9 cellular contexts compared by ENCODE assay signal in genomic region chr12:126747530-126748149, GRCh38.
DNase-seq lines count a peak whose midpoint lies in the region; TF ChIP-seq lines count a peak whose summit lies in the region.
"Had no signal": no experiment of that assay in that cellular context is flagged by ENCODE, and none has a peak within 500 bp of the region (broad histone marks: within the 10 kb centered on the region; RNA-seq: fewer than 3 reads in every experiment).

No MANE protein-coding gene starts in this region.

- H3K27ac ChIP-seq in fibroblast of lung (ENCODE audit: insufficient read depth, low read length): no peak overlapping the region
- H3K27ac ChIP-seq in ovary: no peak overlapping the region
- H3K27ac ChIP-seq: skin epidermis had no signal

- H3K27me3 ChIP-seq in fibroblast of lung (ENCODE audit: control insufficient read depth, insufficient read depth, low read length) (no peaks in the 10 kb centered on the region), ovary (no peaks in the 10 kb centered on the region)

- H3K36me3 ChIP-seq in fibroblast of lung (ENCODE audit: control insufficient read depth, insufficient read depth, low read length) (no peaks in the 10 kb centered on the region), ovary (no peaks in the 10 kb centered on the region)

- 48 to 55% (median 49%) methylated on average over 11 of the region's 11 CpGs for WGBS in ovary, 3 donors

- H3K79me2 ChIP-seq in fibroblast of lung (ENCODE audit: control insufficient read depth, insufficient read depth, low read length): no peaks in the 10 kb centered on the region

- H3K4me1 ChIP-seq in fibroblast of lung (ENCODE audit: control insufficient read depth, extremely low read depth, insufficient read depth, low read length) (no peaks in the 10 kb centered on the region), ovary (ENCODE audit: insufficient read depth) (no peaks in the 10 kb centered on the region)

- TF ChIP-seq POLR2A in ovary (IDR thresholded peaks at IDR 0.05): no peak

- H3K4me3 ChIP-seq in fibroblast of lung (replicated peaks in 1 of 4; ENCODE audit: control extremely low read depth in 1 of 4, insufficient read depth in 1 of 4, low read depth in 3 of 4, low read length in 4 of 4): no peak overlapping the region
- no peak overlapping the region for H3K4me3 ChIP-seq in ovary
- H3K4me3 ChIP-seq: skin epidermis had no signal

- intact Hi-C loops in ovary (cut with DNase I): no loop called here

- H3K9ac ChIP-seq in fibroblast of lung (ENCODE audit: insufficient read depth, low read length): no peak overlapping the region

- no peaks in the 10 kb centered on the region for H3K9me3 ChIP-seq in fibroblast of lung (ENCODE audit: control insufficient read depth, insufficient read depth, low read depth, low read length)
- no peaks in the 10 kb centered on the region for H3K9me3 ChIP-seq in ovary

- no peaks in the 10 kb centered on the region for H4K20me1 ChIP-seq in fibroblast of lung (ENCODE audit: control insufficient read depth, extremely low read depth, insufficient read depth, low read length)

- no peak for TF ChIP-seq EP300 in ovary (IDR thresholded peaks at IDR 0.05)

- H2AFZ ChIP-seq in fibroblast of lung (ENCODE audit: low read length): no peak overlapping the region

- DNase-seq in CD1c-positive myeloid dendritic cell (ENCODE audit: extremely low spot score) (peak; percentile 31), GM20000 (ENCODE audit: low spot score) (peak; percentile 51), NCI-H748 treated with DMSO at 0.1 percent for 48 hours (lab: John Stamatoyannopoulos, UW) (peak; percentile 18), activated T-cell treated with anti-CD3 and anti-CD28 coated beads for 24 hours (ENCODE audit: low read depth) (peak; percentile 35), fibroblast of lung (ENCODE audit: low read depth in 2 of 2) (peak in 1 of 2 donors; percentile 10), pons (ENCODE audit: low spot score) (peak; percentile 7), NCI-H1048 (lab: John Stamatoyannopoulos, UW) (no peak), ovary (no peak)

- TF ChIP-seq CTCF in GM20000 (IDR thresholded peaks at IDR 0.05; ENCODE audit: extremely low read depth, missing control alignments) (peak; percentile 53), fibroblast of lung (conservative IDR thresholded peaks at IDR 0.05 in 1 of 2, IDR thresholded peaks at IDR 0.05 in 1 of 2; ENCODE audit: low read depth in 1 of 2, low read length in 2 of 2) (peak; percentile 40 to 42), ovary (IDR thresholded peaks at IDR 0.05) (no peak)

- H3K4me2 ChIP-seq in fibroblast of lung (ENCODE audit: extremely low read depth, insufficient read depth, low read length): no peak overlapping the region

Comparison
In these comparisons a context has a peak if more than half of its experiments do, and no peak if none do; other contexts are left out.
1. DNase-seq: peak in CD1c-positive myeloid dendritic cell (single experiment), GM20000 (single experiment), NCI-H748 treated with DMSO at 0.1 percent for 48 hours (single experiment), activated T-cell treated with anti-CD3 and anti-CD28 coated beads for 24 hours (single experiment) and pons (single experiment); none in NCI-H1048 (single experiment) and ovary (0 of 5).
2. CTCF ChIP-seq: peak in GM20000 (single experiment) and fibroblast of lung (2 of 2); none in ovary (0 of 3).